In genomic region chr15:38991126-38991525, GRCh38 we compare ENCODE assay signal across 9 cellular contexts.
A peak's percentile ranks its signal among the peaks of the same experiment; 100 is the strongest.
DNase-seq lines count a peak whose midpoint lies in the region; ATAC-seq and TF ChIP-seq lines count a peak whose summit lies in the region.
"Had no signal": no experiment of that assay in that cellular context is flagged by ENCODE, and none has a peak within 500 bp of the region (broad histone marks: within the 10 kb centered on the region; RNA-seq: fewer than 3 reads in every experiment).

No MANE protein-coding gene starts in this region.

- ATAC-seq in psoas muscle (no peak), GM19467 (IDR thresholded peaks at IDR 0.05; ENCODE audit: unreplicated experiment) (no peak)

- no peaks in the 10 kb centered on the region for H4K20me1 ChIP-seq in OCI-LY3 (ENCODE audit: insufficient read depth, low read length)

- H3K4me3 ChIP-seq in GM06990 (replicated peaks; ENCODE audit: low read depth, low read length) (no peak overlapping the region), OCI-LY3 (ENCODE audit: low read length) (no peak overlapping the region), fibroblast of pulmonary artery (replicated peaks; ENCODE audit: low read depth, low read length) (no peak overlapping the region), psoas muscle (no peak overlapping the region)

- H3K4me1 ChIP-seq in OCI-LY3 (ENCODE audit: low read length) (no peaks in the 10 kb centered on the region), psoas muscle (no peaks in the 10 kb centered on the region)

- H3K36me3 ChIP-seq in GM06990 (ENCODE audit: control insufficient read depth, insufficient read depth, low read length) (no peaks in the 10 kb centered on the region), OCI-LY3 (replicated peaks; ENCODE audit: low read depth, low read length) (no peaks in the 10 kb centered on the region), psoas muscle (ENCODE audit: insufficient read depth in 1 of 2, low read depth in 1 of 2) (no peaks in the 10 kb centered on the region)

- no peak overlapping the region for H3K9ac ChIP-seq in OCI-LY3 (ENCODE audit: low read length)

- H2AFZ ChIP-seq in OCI-LY3 (ENCODE audit: low read depth, low read length): no peak overlapping the region

- H3K9me3 ChIP-seq in OCI-LY3 (ENCODE audit: insufficient read depth, low read length): no peaks in the 10 kb centered on the region
- H3K9me3 ChIP-seq in psoas muscle: no peaks in the 10 kb centered on the region

- 53 to 72% (median 59%) methylated on average over 4 of the region's 4 CpGs for WGBS in psoas muscle, 3 donors

- H3K27ac ChIP-seq in OCI-LY3 (ENCODE audit: low read length): no peak overlapping the region
- no peak overlapping the region for H3K27ac ChIP-seq in psoas muscle
- H3K27ac ChIP-seq: HL-60 had no signal

- intact Hi-C loops in psoas muscle (cut with DNase I): no loop called here

- TF ChIP-seq CTCF in GM06990 (IDR thresholded peaks at IDR 0.05; ENCODE audit: insufficient read depth, low read length, poor library complexity, severe bottlenecking) (peak; percentile 18), OCI-LY3 (IDR thresholded peaks at IDR 0.05; ENCODE audit: low read depth, low read length) (peak; percentile 43), fibroblast of pulmonary artery (IDR thresholded peaks at IDR 0.05; ENCODE audit: low read length, missing control alignments) (peak; percentile 63), psoas muscle (IDR thresholded peaks at IDR 0.05) (peak; percentile 20)

- no peaks in the 10 kb centered on the region for H3K27me3 ChIP-seq in GM06990 (replicated peaks; ENCODE audit: control insufficient read depth, insufficient read depth, low read length)
- peaks cover 22% of the 10 kb centered on the region; the same call in 1 of the 2 replicates for H3K27me3 ChIP-seq in OCI-LY3 (ENCODE audit: low read depth, low read length)
- H3K27me3 ChIP-seq in psoas muscle (ENCODE audit: insufficient read depth in 3 of 3, low read length in 2 of 3): no peaks in the 10 kb centered on the region

- no peak overlapping the region for H3K4me2 ChIP-seq in OCI-LY3 (ENCODE audit: low read length)

- no peaks in the 10 kb centered on the region for H3K79me2 ChIP-seq in OCI-LY3 (ENCODE audit: low read length)

- DNase-seq in GM06990 (ENCODE audit: extremely low read depth, insufficient read length) (no peak), fibroblast of pulmonary artery (ENCODE audit: low read depth) (peak; percentile 82), psoas muscle (no peak)
- no peak for DNase-seq in stimulated activated CD4-positive, alpha-beta T cell treated with anti-CD3 and anti-CD28 coated beads, Interleukin-1b, Interleukin-23, amount 100 ng/mL, for 48 hours
- no peak for DNase-seq in stimulated activated CD4-positive, alpha-beta T cell treated with anti-CD3 and anti-CD28 coated beads, Interleukin-2, amount 100 ng/mL, for 24 hours
- no peak for DNase-seq in activated T-cell treated with anti-CD3 and anti-CD28 coated beads, Interleukin-2, amount 50 U/mL, for 1 hour
